ENCODE assay signal across 12 cellular contexts in genomic region chr14:101359221-101360044, GRCh38.
DNase-seq lines count a peak whose midpoint lies in the region; ATAC-seq and TF ChIP-seq lines count a peak whose summit lies in the region.
"Had no signal": no experiment of that assay in that cellular context is flagged by ENCODE, and none has a peak within 500 bp of the region (broad histone marks: within the 10 kb centered on the region; RNA-seq: fewer than 3 reads in every experiment).

No MANE protein-coding gene starts in this region.

- TF ChIP-seq POLR2A in ovary (IDR thresholded peaks at IDR 0.05), result no peak

- peak overlapping the region; percentile 22 to 81 (median 58); a peak in 18 of 22 replicates for H3K9ac ChIP-seq in BLaER1 treated with 17β-estradiol and CSF1 and Interleukin-3, amounts not matched to agents 10 nM and 100 nM
- H3K9ac ChIP-seq: KMS-11 had no signal

- WGBS in heart right ventricle, 2 donors, result 66 to 71% methylated on average over 19 of the region's 19 CpGs
- WGBS in ovary, 3 donors, result 28 to 39% (median 31%) methylated on average over 19 of the region's 19 CpGs

- intact Hi-C loops in heart right ventricle (cut with DNase I), result no loop called here
- intact Hi-C loops in ovary (cut with DNase I), result loop anchor here in 3 of 4 donors (5.0 to 10.0 kb wide), 6 partner anchors 72 to 695 kb away; no protein-coding TSS in a partner anchor
- intact Hi-C loops in natural killer cell (cut with micrococcal nuclease), result no loop called here

- no peaks in the 10 kb centered on the region; a peak in 2 of 22 replicates for H3K36me3 ChIP-seq in BLaER1 treated with 17β-estradiol and CSF1 and Interleukin-3, amounts not matched to agents 10 nM and 100 nM
- H3K36me3 ChIP-seq in RWPE2 (ENCODE audit: low read depth), result no peaks in the 10 kb centered on the region
- H3K36me3 ChIP-seq in heart right ventricle, result no peaks in the 10 kb centered on the region
- H3K36me3 ChIP-seq in ovary, result no peaks in the 10 kb centered on the region

- ATAC-seq in RWPE2 (ENCODE audit: low read depth), result peak; percentile 20; the same call in 1 of the 3 replicates
- peak; percentile 34 to 72 (median 54) for ATAC-seq in heart right ventricle
- no peak for ATAC-seq in GM18861 (IDR thresholded peaks at IDR 0.05; ENCODE audit: unreplicated experiment)
- ATAC-seq in natural killer cell, result no peak
- ATAC-seq in esophagus mucosa, result no peak

- H3K4me3 ChIP-seq in BLaER1 treated with 17β-estradiol and CSF1 and Interleukin-3, amounts not matched to agents 10 nM and 100 nM, result peak overlapping the region in 3 of 10 experiments; percentile 4 to 16 (median 11); a peak in 4 of 20 replicates
- no peak overlapping the region for H3K4me3 ChIP-seq in RWPE2 (ENCODE audit: severe bottlenecking)
- H3K4me3 ChIP-seq in heart right ventricle, result no peak overlapping the region
- no peak overlapping the region for H3K4me3 ChIP-seq in ovary

- no peak overlapping the region for H3K4me3 Mint-ChIP-seq in natural killer cell
- H3K4me3 Mint-ChIP-seq: immature natural killer cell had no signal

- no peak for TF ChIP-seq EP300 in ovary (IDR thresholded peaks at IDR 0.05)

- H4K20me1 ChIP-seq in BLaER1 treated with 17β-estradiol and CSF1 and Interleukin-3, amounts not matched to agents 10 nM and 100 nM, result no peaks in the 10 kb centered on the region

- TF ChIP-seq CTCF in RWPE2 (IDR thresholded peaks at IDR 0.05; ENCODE audit: poor library complexity, severe bottlenecking) (no peak), heart right ventricle (IDR thresholded peaks at IDR 0.05) (no peak), ovary (IDR thresholded peaks at IDR 0.05) (no peak), natural killer cell (IDR thresholded peaks at IDR 0.05) (no peak)

- DNase-seq in RWPE2 (ENCODE audit: low spot score), result no peak
- peak in 1 of 2 donors; percentile 42 for DNase-seq in heart right ventricle
- DNase-seq in ovary, result peak; percentile 66 to 77 (median 71)
- DNase-seq in C1 segment of cervical spinal cord (lab: John Stamatoyannopoulos, UW), result no peak
- DNase-seq in natural killer cell, result no peak
- DNase-seq: immature natural killer cell; NCI-H524 treated with DMSO at 0.1 percent for 48 hours; stimulated activated naive CD4-positive, alpha-beta T cell treated with Interleukin-2 at 50 U/mL for 16 hours had no signal

- H3K27me3 Mint-ChIP-seq in natural killer cell (ENCODE audit: low read depth in 2 of 2), result peaks cover 15 to 20% of the 10 kb centered on the region in 2 donors

- H3K4me2 ChIP-seq in BLaER1 treated with 17β-estradiol and CSF1 and Interleukin-3, amounts not matched to agents 10 nM and 100 nM, result peak overlapping the region; percentile 78 to 94 (median 89)
- H3K4me2 ChIP-seq: KMS-11 had no signal

- no peaks in the 10 kb centered on the region for H3K36me3 Mint-ChIP-seq in natural killer cell
- H3K36me3 Mint-ChIP-seq: immature natural killer cell had no signal

- H3K27ac ChIP-seq in BLaER1 treated with 17β-estradiol and CSF1 and Interleukin-3, amounts not matched to agents 10 nM and 100 nM, result peak overlapping the region in 10 of 11 experiments; percentile 1 to 92 (median 78); a peak in 18 of 22 replicates
- H3K27ac ChIP-seq in RWPE2 (ENCODE audit: poor library complexity, severe bottlenecking), result no peak overlapping the region
- peak overlapping the region in 8 of 10 donors; percentile 15 to 66 (median 39) for H3K27ac ChIP-seq in heart right ventricle
- peak overlapping the region; percentile 9 to 94 for H3K27ac ChIP-seq in ovary
- H3K27ac ChIP-seq: KMS-11 had no signal

- no peaks in the 10 kb centered on the region for H3K4me1 Mint-ChIP-seq in natural killer cell
- H3K4me1 Mint-ChIP-seq: immature natural killer cell had no signal

- H3K27ac Mint-ChIP-seq in natural killer cell, result no peak overlapping the region
- H3K27ac Mint-ChIP-seq: immature natural killer cell had no signal

- H3K9me3 ChIP-seq in BLaER1 treated with 17β-estradiol and CSF1 and Interleukin-3, amounts not matched to agents 10 nM and 100 nM (replicated peaks in 1 of 11), result peaks cover 26 to 38% (median 37%) of the 10 kb centered on the region in 11 experiments
- H3K9me3 ChIP-seq in RWPE2 (ENCODE audit: severe bottlenecking) (no peaks in the 10 kb centered on the region), heart right ventricle (peaks cover 0 to 24% (median 1%) of the 10 kb centered on the region in 11 donors), ovary (no peaks in the 10 kb centered on the region)

- H3K4me1 ChIP-seq in BLaER1 treated with 17β-estradiol and CSF1 and Interleukin-3, amounts not matched to agents 10 nM and 100 nM, result peaks cover 42 to 76% (median 73%) of the 10 kb centered on the region in 10 experiments
- H3K4me1 ChIP-seq in RWPE2 (ENCODE audit: insufficient read depth, poor library complexity, severe bottlenecking), result no peaks in the 10 kb centered on the region
- peaks cover 0 to 14% (median 0%) of the 10 kb centered on the region in 9 donors for H3K4me1 ChIP-seq in heart right ventricle
- H3K4me1 ChIP-seq in ovary (ENCODE audit: insufficient read depth), result peaks cover 48% of the 10 kb centered on the region

- H3K27me3 ChIP-seq in BLaER1 treated with 17β-estradiol and CSF1 and Interleukin-3, amounts not matched to agents 10 nM and 100 nM, result 0 out of 22 replicates have a peak, but pooled peaks cover 0 to 3% (median 0%) of the 10 kb centered on the region in 11 experiments
- H3K27me3 ChIP-seq in RWPE2 (ENCODE audit: insufficient read depth, poor library complexity, severe bottlenecking), result peaks cover 16% of the 10 kb centered on the region
- H3K27me3 ChIP-seq in heart right ventricle, result peaks cover 0 to 7% (median under 1%) of the 10 kb centered on the region in 7 donors
- H3K27me3 ChIP-seq in ovary, result no peaks in the 10 kb centered on the region

- H3K9me3 Mint-ChIP-seq in natural killer cell, result no peaks in the 10 kb centered on the region

Comparison
In these comparisons a context has a peak if more than half of its experiments do, and no peak if none do; other contexts are left out.
1. ATAC-seq: peak in RWPE2 (single experiment) and heart right ventricle (8 of 8); none in GM18861 (single experiment), natural killer cell (0 of 3) and esophagus mucosa (single experiment).
2. DNase-seq: peak in ovary (5 of 5); none in RWPE2 (single experiment), C1 segment of cervical spinal cord (0 of 14) and natural killer cell (single experiment).
3. intact Hi-C loops: an anchor here in ovary (5.0 to 10.0 kb wide); none called in heart right ventricle and natural killer cell.